In genomic region chr19:50924576-50924975, GRCh38 we compare ENCODE assay signal across 26 cellular contexts. TPM values are rescaled to one million over a fixed set of nuclear protein-coding genes. Genes with fewer than 3 reads are reported as not detected.
DNase-seq lines count a peak whose midpoint lies in the region; ATAC-seq, FAIRE-seq and TF ChIP-seq lines count a peak whose summit lies in the region.
"Had no signal": no experiment of that assay in that cellular context is flagged by ENCODE, and none has a peak within 500 bp of the region (broad histone marks: within the 10 kb centered on the region; RNA-seq: fewer than 3 reads in every experiment).

No MANE protein-coding gene starts in this region.

- no peak overlapping the region for H3K27ac ChIP-seq in SK-N-SH (ENCODE audit: low read depth in 2 of 2, low read length in 1 of 2)
- H3K27ac ChIP-seq: A549 had no signal

- H3K4me1 ChIP-seq in SK-N-SH (ENCODE audit: control insufficient read depth in 1 of 2, insufficient read depth in 2 of 2, low read depth in 1 of 2, low read length in 1 of 2): no peaks in the 10 kb centered on the region; a peak in 1 of 4 replicates

- peaks cover 5% of the 10 kb centered on the region for H3K27me3 ChIP-seq in bronchial epithelial cell (ENCODE audit: control insufficient read depth, insufficient read depth, low read length)
- H3K27me3 ChIP-seq in SK-N-SH (ENCODE audit: insufficient read depth): peaks cover 53% of the 10 kb centered on the region; the same call in 1 of the 2 replicates

- H3K9me3 ChIP-seq in SK-N-SH: no peaks in the 10 kb centered on the region
- H3K9me3 ChIP-seq: A549 had no signal

- POLR2A ChIA-PET in SK-N-SH (lab: Yijun Ruan, JAX): no interaction called here

- DNase-seq in NCI-H226 (peak; percentile 33), bronchial epithelial cell (ENCODE audit: low read depth) (peak; percentile 81), SK-N-SH (no peak), putamen (ENCODE audit: low spot score) (no peak), H54 (ENCODE audit: insufficient read length, low spot score) (no peak)
- no peak for DNase-seq in stimulated activated effector memory CD8-positive, alpha-beta T cell treated with anti-CD3 and anti-CD28 coated beads, Interleukin-12 subunit alpha, Interleukin-12 subunit beta, amount 100 ng/mL, for 72 hours (ENCODE audit: low spot score in 2 of 2)
- DNase-seq: 8988T; ACHN; AML-193; C1 segment of cervical spinal cord; Calu3; CD4-positive, alpha-beta memory T cell; COR-L47; DMS53; DMS79 treated with DMSO at 0.1 percent for 48 hours; GF-D8; H7; HCEC 1CT had no signal

- CTCF ChIA-PET in SK-N-SH (lab: Yijun Ruan, JAX): interaction anchor here (2.2 kb wide), 1 partner anchor 93 kb away, joined by 6 read pairs; no protein-coding TSS in a partner anchor

- H3K4me3 Mint-ChIP-seq in stimulated activated effector memory CD8-positive, alpha-beta T cell treated with anti-CD3 and anti-CD28 coated beads, Interleukin-12 subunit alpha, Interleukin-12 subunit beta, amount 100 ng/mL, for 72 hours: no peak overlapping the region
- H3K4me3 Mint-ChIP-seq: CD4-positive, alpha-beta memory T cell; GM23338 had no signal

- no peak overlapping the region for H3K27ac Mint-ChIP-seq in stimulated activated effector memory CD8-positive, alpha-beta T cell treated with anti-CD3 and anti-CD28 coated beads, Interleukin-12 subunit alpha, Interleukin-12 subunit beta, amount 100 ng/mL, for 72 hours
- H3K27ac Mint-ChIP-seq: CD4-positive, alpha-beta memory T cell; GM23338 had no signal

- peak; percentile 30 for ATAC-seq in esophagus mucosa
- ATAC-seq in stimulated activated effector memory CD8-positive, alpha-beta T cell treated with anti-CD3 and anti-CD28 coated beads, Interleukin-12 subunit alpha, Interleukin-12 subunit beta, amount 100 ng/mL, for 72 hours: no peak
- ATAC-seq: A549, GM23338 had no signal

- no peak overlapping the region for H3K9ac ChIP-seq in SK-N-SH

- H3K79me2 ChIP-seq in SK-N-SH (ENCODE audit: insufficient read depth): no peaks in the 10 kb centered on the region

- H3K36me3 Mint-ChIP-seq in stimulated activated effector memory CD8-positive, alpha-beta T cell treated with anti-CD3 and anti-CD28 coated beads, Interleukin-12 subunit alpha, Interleukin-12 subunit beta, amount 100 ng/mL, for 72 hours: no peaks in the 10 kb centered on the region
- H3K36me3 Mint-ChIP-seq: CD4-positive, alpha-beta memory T cell had no signal

- TF ChIP-seq CTCF in bronchial epithelial cell (IDR thresholded peaks at IDR 0.05; ENCODE audit: insufficient read depth, low read length, severe bottlenecking) (no peak), SK-N-SH (IDR thresholded peaks at IDR 0.05) (no peak)

- TF ChIP-seq POLR2A in H54 (IDR thresholded peaks at IDR 0.05; ENCODE audit: low read depth, low read length): no peak

- H3K4me2 ChIP-seq in SK-N-SH: no peak overlapping the region
- H3K4me2 ChIP-seq: A549, GM23338 had no signal

- no peak overlapping the region for H2AFZ ChIP-seq in SK-N-SH (ENCODE audit: low read depth)
- H2AFZ ChIP-seq: GM23338 had no signal

- H3K36me3 ChIP-seq in bronchial epithelial cell (ENCODE audit: control insufficient read depth, insufficient read depth, low read length) (no peaks in the 10 kb centered on the region), SK-N-SH (replicated peaks in 1 of 2; ENCODE audit: control insufficient read depth in 1 of 2, insufficient read depth in 2 of 2, low read length in 1 of 2) (no peaks in the 10 kb centered on the region)

- H4K20me1 ChIP-seq in SK-N-SH (ENCODE audit: insufficient read depth): no peaks in the 10 kb centered on the region

- no peak for TF ChIP-seq EP300 in SK-N-SH (IDR thresholded peaks at IDR 0.05; ENCODE audit: borderline replicate concordance in 1 of 2, low read depth in 1 of 2, low read length in 1 of 2)

- no peaks in the 10 kb centered on the region for H3K9me2 ChIP-seq in SK-N-SH

- no peaks in the 10 kb centered on the region for H3K9me3 Mint-ChIP-seq in stimulated activated effector memory CD8-positive, alpha-beta T cell treated with anti-CD3 and anti-CD28 coated beads, Interleukin-12 subunit alpha, Interleukin-12 subunit beta, amount 100 ng/mL, for 72 hours
- H3K9me3 Mint-ChIP-seq: GM23338 had no signal

- 6% methylated on average over 6 of the region's 6 CpGs for WGBS in SK-N-SH (ENCODE audit: low lambda C conversion rate)

- H3K4me1 Mint-ChIP-seq in stimulated activated effector memory CD8-positive, alpha-beta T cell treated with anti-CD3 and anti-CD28 coated beads, Interleukin-12 subunit alpha, Interleukin-12 subunit beta, amount 100 ng/mL, for 72 hours: peaks cover 9% of the 10 kb centered on the region

- FAIRE-seq in bronchial epithelial cell (lab: Jason Lieb, UNC) (no peak), H54 (lab: Jason Lieb, UNC) (no peak)
- FAIRE-seq: A549, GM12891, GM18507 had no signal

- H3F3A ChIP-seq in SK-N-SH (replicated peaks; ENCODE audit: insufficient read depth): no peaks in the 10 kb centered on the region

- H3K4me3 ChIP-seq in bronchial epithelial cell (ENCODE audit: low read depth, low read length) (no peak overlapping the region), SK-N-SH (ENCODE audit: low read depth in 2 of 2, low read length in 1 of 2) (no peak overlapping the region)
- H3K4me3 ChIP-seq: A549, GM23338 had no signal

- TF ChIP-seq RAD21 in SK-N-SH (IDR thresholded peaks at IDR 0.05; ENCODE audit: low read length): no peak

TF ChIP-seq in SK-N-SH, 30 proteins besides CTCF, POLR2A, EP300 and RAD21 (continues in another document):
- TF ChIP-seq FOSL2 (IDR thresholded peaks at IDR 0.05; ENCODE audit: borderline replicate concordance, low read depth): no peak
- no peak for TF ChIP-seq IRF3 (IDR thresholded peaks at IDR 0.05; ENCODE audit: low read depth, low read length)
- no peak for TF ChIP-seq GATA2 (CRISPR knock-in tag; IDR thresholded peaks at IDR 0.05)
- TF ChIP-seq GABPA (IDR thresholded peaks at IDR 0.05; ENCODE audit: low read depth): no peak
- TF ChIP-seq CHD2 (IDR thresholded peaks at IDR 0.05; ENCODE audit: low read length, partially characterized antibody): no peak
- TF ChIP-seq TEAD4 (IDR thresholded peaks at IDR 0.05; ENCODE audit: borderline replicate concordance, insufficient read depth): no peak
- TF ChIP-seq MEF2A (IDR thresholded peaks at IDR 0.05; ENCODE audit: borderline replicate concordance, low read depth): no peak
- TF ChIP-seq RFX5 (IDR thresholded peaks at IDR 0.05; ENCODE audit: low read length): no peak
- no peak for TF ChIP-seq USF1 (IDR thresholded peaks at IDR 0.05; ENCODE audit: borderline replicate concordance, low read depth)
- no peak for TF ChIP-seq USF2 (IDR thresholded peaks at IDR 0.05; ENCODE audit: borderline replicate concordance, low read depth, low read length)
- no peak for TF ChIP-seq YY1 (IDR thresholded peaks at IDR 0.05; ENCODE audit: low read depth)
- no peak for TF ChIP-seq RCOR1 (IDR thresholded peaks at IDR 0.05; ENCODE audit: low read length)

RNA-seq across cellular contexts. Expression of gene KLK4, which starts 13.4 kb away (rescaled TPM):
- total RNA-seq in bronchial epithelial cell (not detected in 2 replicates), esophagus mucosa (not detected)
- polyA plus RNA-seq in SK-N-SH (2012; rRNA removed): not detected in 2 replicates
- not detected in 2 replicates for polyA plus RNA-seq in SK-N-SH (2012; cell fraction: cytosol; rRNA removed)
- not detected in 2 replicates for polyA plus RNA-seq in SK-N-SH (2012; cell fraction: nucleus; rRNA removed)
- total RNA-seq: Calu3; CD4-positive, alpha-beta memory T cell; Daoy; G401; H7 had no signal
- polyA plus RNA-seq: A549; BJ; CD4-positive, alpha-beta memory T cell had no signal

RNA-seq across cellular contexts. Expression of gene KLK5, which starts 28.3 kb away (rescaled TPM):
- total RNA-seq in bronchial epithelial cell (3.4 and 12.0 TPM in 2 replicates), esophagus mucosa (93.9 TPM)
- polyA plus RNA-seq in SK-N-SH (2012; rRNA removed): not detected in 2 replicates
- polyA plus RNA-seq in SK-N-SH (2012; cell fraction: cytosol; rRNA removed): not detected in 2 replicates
- not detected in 2 replicates for polyA plus RNA-seq in SK-N-SH (2012; cell fraction: nucleus; rRNA removed)
- total RNA-seq: CD4-positive, alpha-beta memory T cell; Daoy; H7 had no signal
- polyA plus RNA-seq: A549; BJ; CD4-positive, alpha-beta memory T cell; GM23338 had no signal

RNA-seq across cellular contexts. Expression of gene KLK6, which starts 44.8 kb away (rescaled TPM):
- total RNA-seq in bronchial epithelial cell: 0.26 TPM in 2 replicates
- 106 TPM for total RNA-seq in esophagus mucosa
- polyA plus RNA-seq in SK-N-SH (2012; rRNA removed): not detected in 2 replicates
- not detected in 2 replicates for polyA plus RNA-seq in SK-N-SH (2012; cell fraction: cytosol; rRNA removed)
- polyA plus RNA-seq in SK-N-SH (2012; cell fraction: nucleus; rRNA removed): not detected in 2 replicates
- total RNA-seq: CD4-positive, alpha-beta memory T cell; Daoy; G401 had no signal
- polyA plus RNA-seq: BJ; CD4-positive, alpha-beta memory T cell had no signal

RNA-seq across cellular contexts. Expression of gene KLK2, which starts 51.3 kb away (rescaled TPM):
- total RNA-seq in bronchial epithelial cell: 0.53 TPM in 1 of 2 replicates, not detected in the other
- total RNA-seq in esophagus mucosa: not detected
- polyA plus RNA-seq in SK-N-SH (2012; rRNA removed): 0.15 and 0.44 TPM in 2 replicates
- 0.09 and 0.10 TPM in 2 replicates for polyA plus RNA-seq in SK-N-SH (2012; cell fraction: cytosol; rRNA removed)
- polyA plus RNA-seq in SK-N-SH (2012; cell fraction: nucleus; rRNA removed): 1.1 and 2.4 TPM in 2 replicates
- total RNA-seq: Calu3; CD4-positive, alpha-beta memory T cell; G401; H7 had no signal
- polyA plus RNA-seq: BJ; CD4-positive, alpha-beta memory T cell had no signal

RNA-seq across cellular contexts. Expression of gene KLK7, which starts 59.1 kb away (rescaled TPM):
- total RNA-seq in bronchial epithelial cell (3.9 and 20.0 TPM in 2 replicates), esophagus mucosa (146 TPM)
- not detected in 2 replicates for polyA plus RNA-seq in SK-N-SH (2012; rRNA removed)
- not detected in 2 replicates for polyA plus RNA-seq in SK-N-SH (2012; cell fraction: cytosol; rRNA removed)
- not detected in 2 replicates for polyA plus RNA-seq in SK-N-SH (2012; cell fraction: nucleus; rRNA removed)
- total RNA-seq: CD4-positive, alpha-beta memory T cell; Daoy; G401 had no signal
- polyA plus RNA-seq: A549; BJ; CD4-positive, alpha-beta memory T cell had no signal

Comparison
In these comparisons a context has a peak if more than half of its experiments do, and no peak if none do; other contexts are left out.
1. DNase-seq: peak in NCI-H226 (single experiment) and bronchial epithelial cell (single experiment); none in SK-N-SH (single experiment), stimulated activated effector memory CD8-positive, alpha-beta T cell treated with anti-CD3 and anti-CD28 coated beads, Interleukin-12 subunit alpha, Interleukin-12 subunit beta, amount 100 ng/mL, for 72 hours (0 of 2), putamen (single experiment) and H54 (single experiment).
2. RNA of gene KLK6, which starts 44.8 kb away (total RNA-seq): 106 TPM in esophagus mucosa (single experiment); 0.26 TPM in bronchial epithelial cell; every median in the first group is over 10 times any median in the second.